ENCODE assay signal across 9 cellular contexts in genomic region chr12:87509233-87509820, GRCh38.
DNase-seq lines count a peak whose midpoint lies in the region; ATAC-seq and TF ChIP-seq lines count a peak whose summit lies in the region.
"Had no signal": no experiment of that assay in that cellular context is flagged by ENCODE, and none has a peak within 500 bp of the region (broad histone marks: within the 10 kb centered on the region; RNA-seq: fewer than 3 reads in every experiment).

No MANE protein-coding gene starts in this region.

- H3K27ac ChIP-seq in OCI-LY3 (ENCODE audit: low read length) = peak overlapping the region; percentile 68

- H3K9me3 ChIP-seq in OCI-LY3 (ENCODE audit: insufficient read depth, low read length) = no peaks in the 10 kb centered on the region

- no peak for TF ChIP-seq CTCF in OCI-LY3 (IDR thresholded peaks at IDR 0.05; ENCODE audit: low read depth, low read length)
- TF ChIP-seq CTCF in fibroblast of pulmonary artery (IDR thresholded peaks at IDR 0.05; ENCODE audit: low read length, missing control alignments) = no peak

- H3K4me2 ChIP-seq in OCI-LY3 (ENCODE audit: low read length) = peak overlapping the region; percentile 41

- no peaks in the 10 kb centered on the region for H3K36me3 ChIP-seq in OCI-LY3 (replicated peaks; ENCODE audit: low read depth, low read length)

- H4K20me1 ChIP-seq in OCI-LY3 (ENCODE audit: insufficient read depth, low read length) = no peaks in the 10 kb centered on the region

- no peaks in the 10 kb centered on the region for H3K79me2 ChIP-seq in OCI-LY3 (ENCODE audit: low read length)

- H3K9ac ChIP-seq in OCI-LY3 (ENCODE audit: low read length) = no peak overlapping the region

- ATAC-seq in HG03159 (IDR thresholded peaks at IDR 0.05; ENCODE audit: unreplicated experiment) = peak; percentile 74

- H3K27me3 ChIP-seq in OCI-LY3 (ENCODE audit: low read depth, low read length) = no peaks in the 10 kb centered on the region

- H3K4me3 ChIP-seq in OCI-LY3 (ENCODE audit: low read length) (0 out of 2 replicates have a peak overlapping the region, but pooled peaks have one; percentile 1), fibroblast of pulmonary artery (replicated peaks; ENCODE audit: low read depth, low read length) (no peak overlapping the region)

- peak; percentile 7 for DNase-seq in DMS 273 (lab: John Stamatoyannopoulos, UW; ENCODE audit: unreplicated experiment)
- peak; percentile 69 for DNase-seq in fibroblast of pulmonary artery (ENCODE audit: low read depth)
- DNase-seq in globus pallidus (ENCODE audit: low spot score) = no peak
- DNase-seq in CD1c-positive myeloid dendritic cell (ENCODE audit: extremely low spot score) = no peak
- no peak for DNase-seq in activated CD4-positive, CD25-positive, alpha-beta regulatory T cell (lab: John Stamatoyannopoulos, UW)
- no peak for DNase-seq in activated naive CD4-positive, alpha-beta T cell treated with Interleukin-2 at 50 U/mL for 16 hours
- DNase-seq: DND-41 had no signal

- H3K4me1 ChIP-seq in OCI-LY3 (ENCODE audit: low read length) = peaks cover 14% of the 10 kb centered on the region

- H2AFZ ChIP-seq in OCI-LY3 (ENCODE audit: low read depth, low read length) = peak overlapping the region; percentile 50; the same call in 1 of the 2 replicates

Comparison
In these comparisons a context has a peak if more than half of its experiments do, and no peak if none do; other contexts are left out.
1. DNase-seq: peak in DMS 273 (single experiment) and fibroblast of pulmonary artery (single experiment); none in globus pallidus (single experiment), CD1c-positive myeloid dendritic cell (single experiment), activated CD4-positive, CD25-positive, alpha-beta regulatory T cell (0 of 4) and activated naive CD4-positive, alpha-beta T cell treated with Interleukin-2 at 50 U/mL for 16 hours (single experiment).